ENCODE assay signal across 10 cellular contexts in genomic region chrX:17459008-17459407, GRCh38.
DNase-seq lines count a peak whose midpoint lies in the region; TF ChIP-seq lines count a peak whose summit lies in the region.
"Had no signal": no experiment of that assay in that cellular context is flagged by ENCODE, and none has a peak within 500 bp of the region (broad histone marks: within the 10 kb centered on the region; RNA-seq: fewer than 3 reads in every experiment).

No MANE protein-coding gene starts in this region.

- H3K9me3 ChIP-seq in HEK293 (ENCODE audit: control insufficient read depth, insufficient read depth, low read depth, low read length) = no peaks in the 10 kb centered on the region
- H3K9me3 ChIP-seq: mucosa of descending colon had no signal

- CTCF ChIA-PET in HEK293 (lab: Yijun Ruan, JAX) = interaction anchor here (1.5 kb wide), 1 partner anchor 132 kb away, joined by 4 read pairs; no protein-coding TSS in a partner anchor

- no peak for TF ChIP-seq CTCF in HEK293 (tag by site-specific recombination; IDR thresholded peaks at IDR 0.05)

- DNase-seq in NCI-H446 (lab: John Stamatoyannopoulos, UW) (peak; percentile 86 to 91), fibroblast of the conjunctiva (ENCODE audit: low read depth) (peak; percentile 66), stromal cell of bone marrow (ENCODE audit: low read depth) (peak; percentile 79), activated T-cell treated with anti-CD3 and anti-CD28 coated beads for 4 hours (no peak), kidney glomerular epithelial cell (lab: John Stamatoyannopoulos, UW) (no peak)
- DNase-seq in activated CD8-positive, alpha-beta memory T cell treated with anti-CD3 and anti-CD28 coated beads for 24 hours = no peak
- DNase-seq: activated naive CD8-positive, alpha-beta T cell treated with anti-CD3 and anti-CD28 coated beads, Interleukin-2, amount 50 U/mL, for 24 hours; GF-D8 had no signal

- POLR2A ChIA-PET in HEK293 (lab: Yijun Ruan, JAX) = no interaction called here

- H3K4me1 ChIP-seq in HEK293 (ENCODE audit: control insufficient read depth, insufficient read depth, low read length) = peaks cover 7% of the 10 kb centered on the region; the same call in 1 of the 2 replicates

- H3K36me3 ChIP-seq in HEK293 (ENCODE audit: control insufficient read depth in 2 of 2, insufficient read depth in 1 of 2, low read length in 2 of 2) = no peaks in the 10 kb centered on the region

- H3K27ac ChIP-seq in HEK293 (ENCODE audit: extremely low read depth, low read depth, low read length) = no peak overlapping the region

- H3K4me3 ChIP-seq in HEK293 (ENCODE audit: low read depth, low read length) = no peak overlapping the region
- H3K4me3 ChIP-seq: mucosa of descending colon had no signal

TF ChIP-seq in HEK293, 187 proteins besides CTCF, POLR2A, EP300 and RAD21:
- TF ChIP-seq ZBTB17 (tag by site-specific recombination; IDR thresholded peaks at IDR 0.05) (0 out of 2 replicates have a peak, but pooled peaks have one; percentile 38), ZSCAN23 (tag by site-specific recombination; IDR thresholded peaks at IDR 0.05) (no peak), ZNF341 (tag by site-specific recombination; IDR thresholded peaks at IDR 0.05; ENCODE audit: low read depth) (0 out of 2 replicates have a peak, but pooled peaks have one; percentile 33)

Comparison
In these comparisons a context has a peak if more than half of its experiments do, and no peak if none do; other contexts are left out.
1. DNase-seq: peak in NCI-H446 (2 of 2), fibroblast of the conjunctiva (single experiment) and stromal cell of bone marrow (single experiment); none in activated T-cell treated with anti-CD3 and anti-CD28 coated beads for 4 hours (single experiment), kidney glomerular epithelial cell (single experiment) and activated CD8-positive, alpha-beta memory T cell treated with anti-CD3 and anti-CD28 coated beads for 24 hours (single experiment).